In genomic region chr15:88563638-88564037, GRCh38 we compare ENCODE assay signal across 1 cellular context.
TF ChIP-seq lines count a peak whose summit lies in the region.

No MANE protein-coding gene starts in this region.

TF ChIP-seq in K562, 482 proteins besides CTCF, POLR2A, EP300 and RAD21 (continued from another document and continues in another):
- no peak; a peak in 1 of 4 replicates for TF ChIP-seq MNT (conservative IDR thresholded peaks at IDR 0.05)
- TF ChIP-seq MECOM (CRISPR knock-in tag; IDR thresholded peaks at IDR 0.05), result peak; percentile 21; the same call in 1 of the 2 replicates
- TF ChIP-seq ZNF232 (CRISPR knock-in tag; IDR thresholded peaks at IDR 0.05), result no peak
- TF ChIP-seq NFIX (CRISPR knock-in tag; IDR thresholded peaks at IDR 0.05; ENCODE audit: low read depth), result no peak
- TF ChIP-seq MYC (IDR thresholded peaks at IDR 0.05; ENCODE audit: low read depth, low read length), result 0 out of 2 replicates have a peak, but pooled peaks have one; percentile 15
- TF ChIP-seq MYC (CRISPR knock-in tag; IDR thresholded peaks at IDR 0.05; ENCODE audit: borderline replicate concordance, low read depth), result no peak
- no peak for TF ChIP-seq ZNF586 (CRISPR knock-in tag; conservative IDR thresholded peaks at IDR 0.05)
- TF ChIP-seq NEUROD1 (IDR thresholded peaks at IDR 0.05; ENCODE audit: borderline replicate concordance, low read depth, low read length, partially characterized antibody), result peak; percentile 36
- TF ChIP-seq KLF1 (tag; IDR thresholded peaks at IDR 0.05), result no peak
- no peak for TF ChIP-seq RREB1 (CRISPR knock-in tag; IDR thresholded peaks at IDR 0.05)
- TF ChIP-seq ZC3H8 (IDR thresholded peaks at IDR 0.05), result no peak
- peak in 1 of 2 experiments; percentile 83; a peak in 2 of 4 replicates for TF ChIP-seq HDAC1 (IDR thresholded peaks at IDR 0.05)
- TF ChIP-seq ZNF830 (CRISPR knock-in tag; IDR thresholded peaks at IDR 0.05), result no peak
- TF ChIP-seq CHD4 (IDR thresholded peaks at IDR 0.05; ENCODE audit: insufficient read depth, insufficient replicate concordance, low read depth, low read length, poor library complexity, severe bottlenecking), result no peak
- TF ChIP-seq ZNF589 (CRISPR knock-in tag; IDR thresholded peaks at IDR 0.05; ENCODE audit: low read depth), result no peak
- no peak for TF ChIP-seq SREBF2 (CRISPR knock-in tag; IDR thresholded peaks at IDR 0.05)
- TF ChIP-seq GTF2F1 (IDR thresholded peaks at IDR 0.05; ENCODE audit: low read depth, low read length), result no peak
- TF ChIP-seq SAFB2 (IDR thresholded peaks at IDR 0.05; ENCODE audit: borderline replicate concordance, low read depth, low read length, severe bottlenecking), result no peak
- TF ChIP-seq TAF9B (IDR thresholded peaks at IDR 0.05; ENCODE audit: partially characterized antibody), result no peak
- no peak for TF ChIP-seq BHLHE40 (IDR thresholded peaks at IDR 0.05; ENCODE audit: low read length)
- no peak for TF ChIP-seq CHD7 (IDR thresholded peaks at IDR 0.05; ENCODE audit: low read depth, low read length)
- TF ChIP-seq CBFB (CRISPR knock-in tag; IDR thresholded peaks at IDR 0.05), result no peak
- TF ChIP-seq SMAD1 (IDR thresholded peaks at IDR 0.05; ENCODE audit: low read depth, low read length, partially characterized antibody), result no peak
- TF ChIP-seq ZNF707 (CRISPR knock-in tag; conservative IDR thresholded peaks at IDR 0.05), result no peak
- no peak; the same call in 1 of the 2 replicates for TF ChIP-seq HES1 (IDR thresholded peaks at IDR 0.05; ENCODE audit: low read depth)
- peak; percentile 59; the same call in 1 of the 2 replicates for TF ChIP-seq TCF3 (CRISPR knock-in tag; IDR thresholded peaks at IDR 0.05)
- no peak for TF ChIP-seq RBM22 (IDR thresholded peaks at IDR 0.05; ENCODE audit: low read depth, low read length, poor library complexity, severe bottlenecking)
- TF ChIP-seq POLR3G (IDR thresholded peaks at IDR 0.05; ENCODE audit: extremely low read depth, insufficient read length, insufficient replicate concordance), result no peak
- TF ChIP-seq ZFP30 (CRISPR knock-in tag; IDR thresholded peaks at IDR 0.05; ENCODE audit: borderline replicate concordance), result no peak
- no peak for TF ChIP-seq NRF1 (conservative IDR thresholded peaks at IDR 0.05 in 1 of 2, IDR thresholded peaks at IDR 0.05 in 1 of 2)
- TF ChIP-seq SAP30 (IDR thresholded peaks at IDR 0.05; ENCODE audit: borderline replicate concordance, insufficient read depth, low read depth, low read length, poor library complexity, severe bottlenecking), result no peak
- no peak for TF ChIP-seq PHF8 (IDR thresholded peaks at IDR 0.05; ENCODE audit: borderline replicate concordance, low read length)
- no peak for TF ChIP-seq ZFX (CRISPR knock-in tag; IDR thresholded peaks at IDR 0.05)
- no peak for TF ChIP-seq LARP7 (IDR thresholded peaks at IDR 0.05)
- TF ChIP-seq ZNF696 (CRISPR knock-in tag; conservative IDR thresholded peaks at IDR 0.05), result no peak
- peak; percentile 30; the same call in 1 of the 2 replicates for TF ChIP-seq SPI1 (IDR thresholded peaks at IDR 0.05; ENCODE audit: borderline replicate concordance, low read depth, low read length)
- TF ChIP-seq TCFL5 (CRISPR knock-in tag; conservative IDR thresholded peaks at IDR 0.05), result no peak
- TF ChIP-seq NFATC3 (IDR thresholded peaks at IDR 0.05), result 0 out of 2 replicates have a peak, but pooled peaks have one; percentile 36
- TF ChIP-seq SMAD2 (IDR thresholded peaks at IDR 0.05; ENCODE audit: low read depth, low read length), result no peak
- TF ChIP-seq ILF3 (IDR thresholded peaks at IDR 0.05; ENCODE audit: borderline replicate concordance), result no peak
- no peak for TF ChIP-seq ZBTB9 (CRISPR knock-in tag; IDR thresholded peaks at IDR 0.05)
- TF ChIP-seq ZC3H4 (CRISPR knock-in tag; IDR thresholded peaks at IDR 0.05; ENCODE audit: borderline replicate concordance), result no peak
- TF ChIP-seq ZNF121 (CRISPR knock-in tag; conservative IDR thresholded peaks at IDR 0.05), result no peak
- TF ChIP-seq ZNF75A (CRISPR knock-in tag; IDR thresholded peaks at IDR 0.05), result no peak
